ENCODE assay signal across 24 cellular contexts in the genomic region with DNA sequence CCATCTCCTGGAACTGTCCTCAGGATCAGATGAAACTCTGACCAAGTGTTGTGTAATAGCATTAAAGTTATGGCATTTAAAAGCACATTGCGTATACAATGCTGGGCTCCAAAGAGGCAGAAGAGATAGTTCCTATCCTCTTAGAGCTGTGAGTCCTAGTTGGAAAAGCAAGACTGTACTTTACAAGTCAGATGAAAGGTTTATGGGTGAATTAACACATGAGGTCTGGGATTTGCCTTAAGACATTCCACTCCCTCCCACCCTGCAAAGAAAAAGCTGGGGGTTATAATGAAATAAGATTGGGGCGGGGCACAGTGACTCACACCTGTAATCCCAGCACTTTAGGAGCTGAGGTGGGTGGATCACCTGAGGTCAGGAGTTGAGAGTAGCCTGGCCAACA. TPM values are rescaled to one million over a fixed set of nuclear protein-coding genes. Genes with fewer than 3 reads are reported as not detected.
A peak's percentile ranks its signal among the peaks of the same experiment; 100 is the strongest.
DNase-seq lines count a peak whose midpoint lies in the region; TF ChIP-seq lines count a peak whose summit lies in the region.
"Had no signal": no experiment of that assay in that cellular context is flagged by ENCODE, and none has a peak within 500 bp of the region (broad histone marks: within the 10 kb centered on the region; RNA-seq: fewer than 3 reads in every experiment).

No MANE protein-coding gene starts in this region.

- H3K18ac ChIP-seq in mesenchymal stem cell (ENCODE audit: low read depth in 1 of 2, low read length in 2 of 2) = no peak overlapping the region

- POLR2A ChIA-PET in MCF 10A (lab: Yijun Ruan, JAX) = interaction anchor here (0.6 to 5.3 kb wide), 6 partner anchors 9 to 93 kb away, joined by 3 to 34 read pairs (median 4); partner anchors contain the start of genes MAP2K1, RPL4 and ZWILCH

- H3K9me3 Mint-ChIP-seq in MCF 10A (ENCODE audit: unreplicated experiment) = no peaks in the 10 kb centered on the region
- H3K9me3 Mint-ChIP-seq: activated naive CD8-positive, alpha-beta T cell treated with anti-CD3 and anti-CD28 coated beads, Interleukin-2, amount 50 U/mL, for 24 hours; stimulated activated naive CD8-positive, alpha-beta T cell treated with anti-CD3 and anti-CD28 coated beads, Interleukin-15, Interleukin-2, amounts not matched to agents 100 ng/mL and 50 ng/mL, for 24 hours; T-helper 1 cell treated with Interleukin-12 subunit alpha and Interleukin-12 subunit beta and Interleukin-4 antibody, amounts not matched to agents 30 μg/mL and 1 μg/mL, for 36 hours had no signal

- CTCF ChIA-PET in MCF 10A (lab: Yijun Ruan, JAX) = interaction anchor here (1.7 kb wide), 1 partner anchor 36 kb away, joined by 7 read pairs; the partner anchor contains the start of gene SNAPC5

- TF ChIP-seq POLR2A in breast epithelium (IDR thresholded peaks at IDR 0.05) = no peak
- no peak for TF ChIP-seq POLR2A in erythroblast (IDR thresholded peaks at IDR 0.05; ENCODE audit: low read length)

- no peaks in the 10 kb centered on the region for H3K27me3 ChIP-seq in breast epithelium
- H3K27me3 ChIP-seq in mesenchymal stem cell (ENCODE audit: control insufficient read depth in 1 of 2, insufficient read depth in 1 of 2, low read length in 2 of 2) = no peaks in the 10 kb centered on the region
- no peaks in the 10 kb centered on the region for H3K27me3 ChIP-seq in ascending aorta
- H3K27me3 ChIP-seq: BLaER1 had no signal

- H3K36me3 ChIP-seq in breast epithelium (no peaks in the 10 kb centered on the region), mesenchymal stem cell (ENCODE audit: control insufficient read depth in 1 of 2, insufficient read depth in 2 of 2, low read depth in 1 of 2, low read length in 2 of 2) (peaks cover 5 to 20% of the 10 kb centered on the region in 2 experiments), ascending aorta (no peaks in the 10 kb centered on the region)

- H3K79me1 ChIP-seq in mesenchymal stem cell (replicated peaks; ENCODE audit: low read length, poor library complexity, severe bottlenecking) = peaks cover 18% of the 10 kb centered on the region

- no peak overlapping the region for H2AK5ac ChIP-seq in mesenchymal stem cell (ENCODE audit: low read length, severe bottlenecking)

- no peak overlapping the region for H3K4me3 Mint-ChIP-seq in MCF 10A (ENCODE audit: unreplicated experiment)
- H3K4me3 Mint-ChIP-seq: activated naive CD8-positive, alpha-beta T cell treated with anti-CD3 and anti-CD28 coated beads, Interleukin-2, amount 50 U/mL, for 24 hours; neural crest cell; stimulated activated naive CD8-positive, alpha-beta T cell treated with anti-CD3 and anti-CD28 coated beads, Interleukin-15, Interleukin-2, amounts not matched to agents 100 ng/mL and 50 ng/mL, for 24 hours; T-helper 1 cell treated with Interleukin-12 subunit alpha and Interleukin-12 subunit beta and Interleukin-4 antibody, amounts not matched to agents 30 μg/mL and 1 μg/mL, for 36 hours had no signal

- no peaks in the 10 kb centered on the region for H3K27me3 Mint-ChIP-seq in MCF 10A (ENCODE audit: insufficient read depth, unreplicated experiment)
- H3K27me3 Mint-ChIP-seq: activated naive CD8-positive, alpha-beta T cell treated with anti-CD3 and anti-CD28 coated beads, Interleukin-2, amount 50 U/mL, for 24 hours; stimulated activated naive CD8-positive, alpha-beta T cell treated with anti-CD3 and anti-CD28 coated beads, Interleukin-15, Interleukin-2, amounts not matched to agents 100 ng/mL and 50 ng/mL, for 24 hours had no signal

- H3K4me2 ChIP-seq in mesenchymal stem cell (ENCODE audit: low read length, poor library complexity, severe bottlenecking) = no peak overlapping the region
- H3K4me2 ChIP-seq: BLaER1 had no signal

- H3K9ac ChIP-seq in mesenchymal stem cell (ENCODE audit: low read length) = no peak overlapping the region
- H3K9ac ChIP-seq: BLaER1 had no signal

- BruUV-seq in MCF 10A (replicated peaks; lab: Mats Ljungman, UMichigan) = no TSS peak

- no peaks in the 10 kb centered on the region for H3K9me3 ChIP-seq in breast epithelium
- H3K9me3 ChIP-seq in mesenchymal stem cell (ENCODE audit: control insufficient read depth, low read length) = no peaks in the 10 kb centered on the region
- no peaks in the 10 kb centered on the region for H3K9me3 ChIP-seq in ascending aorta
- H3K9me3 ChIP-seq: BLaER1, psoas muscle had no signal

- H3K4me3 ChIP-seq in breast epithelium (no peak overlapping the region), mesenchymal stem cell (ENCODE audit: insufficient read depth in 1 of 2, low read depth in 1 of 2, low read length in 2 of 2) (no peak overlapping the region), ascending aorta (no peak overlapping the region)
- H3K4me3 ChIP-seq: BLaER1, K562, psoas muscle had no signal

- peaks cover 35% of the 10 kb centered on the region for H3K36me3 Mint-ChIP-seq in MCF 10A (ENCODE audit: insufficient read depth, unreplicated experiment)

- H3K14ac ChIP-seq in mesenchymal stem cell (ENCODE audit: low read length in 2 of 2) = no peak overlapping the region

- no peak overlapping the region for H2BK12ac ChIP-seq in mesenchymal stem cell (ENCODE audit: low read length in 2 of 2)

- H2AFZ ChIP-seq in mesenchymal stem cell (ENCODE audit: low read depth, low read length) = no peak overlapping the region

- intact Hi-C loops in MCF 10A (cut with micrococcal nuclease) = no loop called here
- intact Hi-C loops in breast epithelium (cut with DNase I; ENCODE audit: low total_unique reads) = no loop called here
- intact Hi-C loops in ascending aorta (cut with DNase I) = no loop called here

- no peak overlapping the region for H2BK5ac ChIP-seq in mesenchymal stem cell (ENCODE audit: low read depth, low read length, poor library complexity, severe bottlenecking)

- H3K27ac ChIP-seq in breast epithelium (no peak overlapping the region), mesenchymal stem cell (ENCODE audit: low read length, poor library complexity, severe bottlenecking) (no peak overlapping the region), ascending aorta (no peak overlapping the region)
- H3K27ac ChIP-seq: BLaER1, psoas muscle had no signal

- H3K4me1 ChIP-seq in breast epithelium (no peaks in the 10 kb centered on the region), mesenchymal stem cell (ENCODE audit: control insufficient read depth, insufficient read depth, low read depth, low read length) (no peaks in the 10 kb centered on the region), ascending aorta (no peaks in the 10 kb centered on the region)
- H3K4me1 ChIP-seq: BLaER1, psoas muscle had no signal

- no peak overlapping the region for H3K23ac ChIP-seq in mesenchymal stem cell (ENCODE audit: low read length in 2 of 2)

- 98% methylated on average over 2 of the region's 2 CpGs for WGBS in mesenchymal stem cell

- DNase-seq in MCF 10A (ENCODE audit: unreplicated experiment) = peak; percentile 81
- no peak for DNase-seq in breast epithelium (ENCODE audit: low spot score in 2 of 2)
- DNase-seq in amniotic epithelial cell (ENCODE audit: low read depth) = peak; percentile 38
- peak; percentile 29 for DNase-seq in mesenchymal stem cell
- DNase-seq in erythroblast (lab: John Stamatoyannopoulos, UW) = no peak
- DNase-seq in NCI-H1436 treated with DMSO at 0.1 percent for 48 hours (lab: John Stamatoyannopoulos, UW) = no peak
- DNase-seq in activated effector memory CD4-positive, alpha-beta T cell treated with anti-CD3 and anti-CD28 coated beads, Interleukin-2, amount 50 U/mL, for 16 hours = no peak
- no peak for DNase-seq in ascending aorta (ENCODE audit: low spot score in 2 of 2)
- DNase-seq: activated CD4-positive, alpha-beta T cell treated with anti-CD3 and anti-CD28 coated beads, Interleukin-2, amount 50 U/mL, for 1 hour; activated CD8-positive, alpha-beta memory T cell treated with anti-CD3 and anti-CD28 coated beads, Interleukin-2, amount 50 U/mL, for 4 hours; activated naive CD8-positive, alpha-beta T cell treated with anti-CD3 and anti-CD28 coated beads, Interleukin-2, amount 50 U/mL, for 24 hours; dermis blood vessel endothelial cell; midbrain; NCI-H187 treated with DMSO at 0.1 percent for 48 hours; NCI-H82; OCI-M1; psoas muscle; stimulated activated CD4-positive, alpha-beta T cell treated with anti-CD3 and anti-CD28 coated beads, Interleukin-4, amount 100 ng/mL, for 1 hour had no signal

- no peak for TF ChIP-seq CTCF in MCF 10A (IDR thresholded peaks at IDR 0.05; ENCODE audit: unreplicated experiment)
- TF ChIP-seq CTCF in breast epithelium (IDR thresholded peaks at IDR 0.05) = no peak
- TF ChIP-seq CTCF in ascending aorta (IDR thresholded peaks at IDR 0.05) = no peak

- H3K27ac Mint-ChIP-seq in MCF 10A (ENCODE audit: low read depth, unreplicated experiment) = peak overlapping the region; percentile 84
- H3K27ac Mint-ChIP-seq: activated naive CD8-positive, alpha-beta T cell treated with anti-CD3 and anti-CD28 coated beads, Interleukin-2, amount 50 U/mL, for 24 hours; activated T-helper 2 cell treated with anti-CD3 and anti-CD28 coated beads, Interferon-gamma antibody, Interleukin-2, Interleukin-4, amounts not matched to agents 10 μg/mL and 5 μg/mL and 100 μg/mL, durations not matched to agents 14 hours and 24 hours and 36 hours; stimulated activated naive CD8-positive, alpha-beta T cell treated with anti-CD3 and anti-CD28 coated beads, Interleukin-15, Interleukin-2, amounts not matched to agents 100 ng/mL and 50 ng/mL, for 24 hours; T-helper 1 cell treated with Interleukin-12 subunit alpha and Interleukin-12 subunit beta and Interleukin-4 antibody, amounts not matched to agents 30 μg/mL and 1 μg/mL, for 36 hours had no signal

- no peak overlapping the region for H3K4ac ChIP-seq in mesenchymal stem cell (ENCODE audit: low read depth in 1 of 2, low read length in 2 of 2)

- no peak overlapping the region for H4K8ac ChIP-seq in mesenchymal stem cell (ENCODE audit: low read length)

- H2BK15ac ChIP-seq in mesenchymal stem cell (ENCODE audit: low read depth, poor library complexity, severe bottlenecking) = no peak overlapping the region

- H3K4me1 Mint-ChIP-seq in MCF 10A (ENCODE audit: insufficient read depth, unreplicated experiment) = peaks cover 25% of the 10 kb centered on the region

- H4K91ac ChIP-seq in mesenchymal stem cell (ENCODE audit: low read length) = no peak overlapping the region

- no peak overlapping the region for H2BK120ac ChIP-seq in mesenchymal stem cell (ENCODE audit: low read depth, low read length)

RNA-seq across cellular contexts. Expression of gene SNAPC5, which starts 35.6 kb away (rescaled TPM):
- 22.9 and 24.6 TPM in 2 replicates for total RNA-seq in MCF 10A (2022)
- total RNA-seq in breast epithelium = 10 to 100 TPM; 26.9 to 35.1 (median 31.5) TPM
- 18.0 TPM for polyA plus RNA-seq in mesenchymal stem cell (2013, experiment 1 of 2)
- polyA plus RNA-seq in mesenchymal stem cell (2013, experiment 2 of 2) = 18.2 TPM
- 3.7 TPM for total RNA-seq in ascending aorta

RNA-seq across cellular contexts. Expression of gene RPL4, which starts 42.7 kb away (rescaled TPM):
- total RNA-seq in MCF 10A (2022) = 5,336 and 5,631 TPM in 2 replicates
- 1,000 to 10,000 TPM; 3,770 to 3,861 (median 3,828) TPM for total RNA-seq in breast epithelium
- 2,488 TPM for polyA plus RNA-seq in mesenchymal stem cell (2013, experiment 1 of 2)
- polyA plus RNA-seq in mesenchymal stem cell (2013, experiment 2 of 2) = 2,592 TPM
- 2,799 TPM for total RNA-seq in ascending aorta

RNA-seq across cellular contexts. Expression of gene ZWILCH, which starts 43.2 kb away (rescaled TPM):
- total RNA-seq in MCF 10A (2022) = 20.8 and 27.4 TPM in 2 replicates
- total RNA-seq in breast epithelium = 1 to 10 TPM; 4.0 to 8.2 (median 7.6) TPM
- polyA plus RNA-seq in mesenchymal stem cell (2013, experiment 1 of 2) = 6.7 TPM
- 7.0 TPM for polyA plus RNA-seq in mesenchymal stem cell (2013, experiment 2 of 2)
- 2.3 TPM for total RNA-seq in ascending aorta

Comparison
In these comparisons a context has a peak if more than half of its experiments do, and no peak if none do; other contexts are left out.
1. DNase-seq: peak in MCF 10A (single experiment), amniotic epithelial cell (single experiment) and mesenchymal stem cell (single experiment); none in breast epithelium (0 of 2), erythroblast (0 of 2), NCI-H1436 treated with DMSO at 0.1 percent for 48 hours (single experiment), activated effector memory CD4-positive, alpha-beta T cell treated with anti-CD3 and anti-CD28 coated beads, Interleukin-2, amount 50 U/mL, for 16 hours (single experiment) and ascending aorta (0 of 2).